Comparison of ENCODE assay signal across 12 cellular contexts in genomic region chr5:351084-351910, GRCh38.
"Had no signal": no experiment of that assay in that cellular context is flagged by ENCODE, and none has a peak within 500 bp of the region (broad histone marks: within the 10 kb centered on the region; RNA-seq: fewer than 3 reads in every experiment).

No MANE protein-coding gene starts in this region.

- H3K36me3 Mint-ChIP-seq: natural killer cell had no signal

- DNase-seq: activated CD4-positive, CD25-positive, alpha-beta regulatory T cell; activated effector memory CD4-positive, alpha-beta T cell treated with Interleukin-2 at 50 U/mL for 16 hours; activated naive CD4-positive, alpha-beta T cell treated with anti-CD3 and anti-CD28 coated beads, Interleukin-2, amount 50 U/mL, for 16 hours; left ventricle myocardium superior; mesenchymal stem cell; natural killer cell; right cardiac atrium; stimulated activated CD4-positive, alpha-beta T cell treated with anti-CD3 and anti-CD28 coated beads, Interleukin-4, amount 100 ng/mL, for 24 hours; stimulated activated naive CD4-positive, alpha-beta T cell treated with Interleukin-2 at 50 U/mL for 16 hours; substantia nigra; transverse colon had no signal

- H3K9me3 Mint-ChIP-seq: natural killer cell had no signal

- H3K4me1 Mint-ChIP-seq: natural killer cell had no signal

- H3K4me3 Mint-ChIP-seq: natural killer cell had no signal

- ATAC-seq: left ventricle myocardium superior, natural killer cell, right cardiac atrium had no signal

- H3K27ac Mint-ChIP-seq: natural killer cell, progenitor cell of endocrine pancreas had no signal
